In genomic region chr4:92847046-92847445, GRCh38 we compare ENCODE assay signal across 24 cellular contexts.
"Had no signal": no experiment of that assay in that cellular context is flagged by ENCODE, and none has a peak within 500 bp of the region (broad histone marks: within the 10 kb centered on the region; RNA-seq: fewer than 3 reads in every experiment).

No MANE protein-coding gene starts in this region.

- H3K9me3 ChIP-seq: SJSA1 had no signal

- H3K27ac ChIP-seq: KMS-11, SJSA1 had no signal

- H3K27me3 Mint-ChIP-seq: activated B cell treated with CpG ODN at 0.5 μM for 24 hours; activated CD4-positive, alpha-beta T cell treated with anti-CD3 and anti-CD28 coated beads, Interleukin-2, amount 10 ng/mL, durations not matched to agents 24 days and 14 days; activated CD8-positive, alpha-beta memory T cell treated with anti-CD3 and anti-CD28 coated beads, Interleukin-2, amount 10 ng/mL, durations not matched to agents 7 days and 5 days; activated naive CD8-positive, alpha-beta T cell; activated T-cell treated with anti-CD3 and anti-CD28 coated beads, Interleukin-2, amount 50 U/mL, for 24 hours; brain; central memory CD8-positive, alpha-beta T cell had no signal

- H3K4me1 ChIP-seq: SJSA1 had no signal

- H3K36me3 ChIP-seq: SJSA1 had no signal

- H3K4me1 Mint-ChIP-seq: activated B cell treated with CpG ODN at 0.5 μM for 24 hours; activated CD4-positive, alpha-beta T cell treated with anti-CD3 and anti-CD28 coated beads, Interleukin-2, amount 10 ng/mL, durations not matched to agents 24 days and 14 days; activated CD8-positive, alpha-beta memory T cell treated with anti-CD3 and anti-CD28 coated beads, Interleukin-2, amount 10 ng/mL, durations not matched to agents 7 days and 5 days; central memory CD8-positive, alpha-beta T cell had no signal

- H3K27me3 ChIP-seq: SJSA1 had no signal

- H3K36me3 Mint-ChIP-seq: activated CD8-positive, alpha-beta memory T cell treated with anti-CD3 and anti-CD28 coated beads, Interleukin-2, amount 10 ng/mL, durations not matched to agents 7 days and 5 days; activated naive CD8-positive, alpha-beta T cell; brain had no signal

- H3K4me2 ChIP-seq: KMS-11 had no signal

- H3K4me3 Mint-ChIP-seq: activated B cell treated with CpG ODN at 0.5 μM for 24 hours; activated CD4-positive, alpha-beta T cell treated with anti-CD3 and anti-CD28 coated beads, Interleukin-2, amount 10 ng/mL, durations not matched to agents 24 days and 14 days; activated CD8-positive, alpha-beta memory T cell treated with anti-CD3 and anti-CD28 coated beads, Interleukin-2, amount 10 ng/mL, durations not matched to agents 7 days and 5 days; activated naive CD4-positive, alpha-beta T cell treated with anti-CD3 and anti-CD28 coated beads for 36 hours; activated naive CD8-positive, alpha-beta T cell; activated T-cell treated with anti-CD3 and anti-CD28 coated beads, Interleukin-2, amount 50 U/mL, for 24 hours; activated T-helper 1 cell treated with anti-CD3 and anti-CD28 coated beads, Interleukin-12 subunit alpha, Interleukin-12 subunit beta, Interleukin-2, Interleukin-4 antibody, amounts not matched to agents 30 ng/mL and 10 ng/mL and 1 ng/mL, durations not matched to agents 14 hours and 24 hours and 36 hours; brain; central memory CD8-positive, alpha-beta T cell; T-helper 2 cell treated with Interferon-gamma antibody and Interleukin-4, amounts not matched to agents 5 μg/mL and 100 μg/mL, for 36 hours had no signal

- H3K9me3 Mint-ChIP-seq: activated B cell treated with CpG ODN at 0.5 μM for 24 hours; activated CD4-positive, alpha-beta T cell treated with anti-CD3 and anti-CD28 coated beads, Interleukin-2, amount 10 ng/mL, durations not matched to agents 24 days and 14 days; activated T-helper 1 cell treated with anti-CD3 and anti-CD28 coated beads, Interleukin-12 subunit alpha, Interleukin-12 subunit beta, Interleukin-2, Interleukin-4 antibody, amounts not matched to agents 30 ng/mL and 10 ng/mL and 1 ng/mL, durations not matched to agents 14 hours and 24 hours and 36 hours; brain had no signal

- H3K9ac ChIP-seq: KMS-11 had no signal

- DNase-seq: activated B cell treated with CpG ODN at 0.5 μM for 24 hours; activated CD4-positive, alpha-beta T cell treated with anti-CD3 and anti-CD28 coated beads for 1 hour; activated CD4-positive, alpha-beta T cell treated with anti-CD3 and anti-CD28 coated beads, Interleukin-2, amount 10 ng/mL, durations not matched to agents 24 days and 14 days; activated CD4-positive, alpha-beta T cell treated with anti-CD3 and anti-CD28 coated beads, Interleukin-2, amount 50 U/mL, for 48 hours; activated CD8-positive, alpha-beta memory T cell treated with anti-CD3 and anti-CD28 coated beads, Interleukin-2, amount 10 ng/mL, durations not matched to agents 7 days and 5 days; activated effector memory CD4-positive, alpha-beta T cell treated with Interleukin-2 at 50 U/mL for 16 hours; activated naive CD4-positive, alpha-beta T cell treated with anti-CD3 and anti-CD28 coated beads for 36 hours; activated T-cell treated with anti-CD3 and anti-CD28 coated beads, Interleukin-2, amount 50 U/mL, for 24 hours; amygdala; NCI-H1092; NCI-H1417; NCI-H1930; NCI-H524 treated with DMSO at 0.1 percent for 48 hours; NCI-H774; NK-92 treated with Interleukin-12 subunit alpha and Interleukin-12 subunit beta, amount 100 ng/mL, for 24 hours; SHP77; SW 1271 had no signal

- H3K4me3 ChIP-seq: SJSA1 had no signal

- H3K27ac Mint-ChIP-seq: activated B cell treated with CpG ODN at 0.5 μM for 24 hours; activated CD4-positive, alpha-beta T cell treated with anti-CD3 and anti-CD28 coated beads, Interleukin-2, amount 10 ng/mL, durations not matched to agents 24 days and 14 days; activated CD8-positive, alpha-beta memory T cell treated with anti-CD3 and anti-CD28 coated beads, Interleukin-2, amount 10 ng/mL, durations not matched to agents 7 days and 5 days; activated naive CD4-positive, alpha-beta T cell treated with anti-CD3 and anti-CD28 coated beads for 36 hours; activated naive CD8-positive, alpha-beta T cell; activated T-cell treated with anti-CD3 and anti-CD28 coated beads, Interleukin-2, amount 50 U/mL, for 24 hours; activated T-helper 1 cell treated with anti-CD3 and anti-CD28 coated beads, Interleukin-12 subunit alpha, Interleukin-12 subunit beta, Interleukin-2, Interleukin-4 antibody, amounts not matched to agents 30 ng/mL and 10 ng/mL and 1 ng/mL, durations not matched to agents 14 hours and 24 hours and 36 hours; brain; T-helper 2 cell treated with Interferon-gamma antibody and Interleukin-4, amounts not matched to agents 5 μg/mL and 100 μg/mL, for 36 hours had no signal
